ENCODE assay signal across 1 cellular context in genomic region chr11:914747-915493, GRCh38.
TF ChIP-seq lines count a peak whose summit lies in the region.

No MANE protein-coding gene starts in this region.

TF ChIP-seq in IMR-90, 13 proteins besides CTCF, POLR2A, EP300 and RAD21:
- TF ChIP-seq MAFK (IDR thresholded peaks at IDR 0.05; ENCODE audit: low read depth, low read length) = no peak
- TF ChIP-seq FOS (IDR thresholded peaks at IDR 0.05; ENCODE audit: low read depth, low read length) = no peak
- TF ChIP-seq SMC3 (IDR thresholded peaks at IDR 0.05; ENCODE audit: low read depth, low read length) = no peak
- TF ChIP-seq BHLHE40 (IDR thresholded peaks at IDR 0.05; ENCODE audit: low read depth, low read length) = no peak
